ENCODE assay signal across 1 cellular context in genomic region chr1:205258313-205259176, GRCh38.
A peak's percentile ranks its signal among the peaks of the same experiment; 100 is the strongest.
TF ChIP-seq lines count a peak whose summit lies in the region.

No MANE protein-coding gene starts in this region.

TF ChIP-seq in HepG2, 621 proteins besides CTCF, POLR2A, EP300 and RAD21:
- no peak for TF ChIP-seq RORA (CRISPR knock-in tag; IDR thresholded peaks at IDR 0.05)
- TF ChIP-seq ZNF766 (CRISPR knock-in tag; IDR thresholded peaks at IDR 0.05; ENCODE audit: borderline replicate concordance) = no peak
- no peak for TF ChIP-seq ZNF652 (CRISPR knock-in tag; IDR thresholded peaks at IDR 0.05; ENCODE audit: borderline replicate concordance, low read depth)
- TF ChIP-seq ZBTB20 (CRISPR knock-in tag; IDR thresholded peaks at IDR 0.05; ENCODE audit: borderline replicate concordance, low read depth) = no peak
- TF ChIP-seq CREM (IDR thresholded peaks at IDR 0.05) = no peak
- no peak for TF ChIP-seq CREM (CRISPR knock-in tag; IDR thresholded peaks at IDR 0.05)
- peak; percentile 69; the same call in 1 of the 2 replicates for TF ChIP-seq NFE2L2 (IDR thresholded peaks at IDR 0.05; ENCODE audit: low read length)
- peak; percentile 78; the same call in 1 of the 2 replicates for TF ChIP-seq NFE2 (CRISPR knock-in tag; IDR thresholded peaks at IDR 0.05)
- TF ChIP-seq ZBTB3 (CRISPR knock-in tag; IDR thresholded peaks at IDR 0.05; ENCODE audit: borderline replicate concordance, low read depth) = no peak
- no peak for TF ChIP-seq TCF7L2 (IDR thresholded peaks at IDR 0.05; ENCODE audit: low read depth, low read length)
- no peak for TF ChIP-seq TFDP2 (CRISPR knock-in tag; IDR thresholded peaks at IDR 0.05)
- TF ChIP-seq MAFG (CRISPR knock-in tag; IDR thresholded peaks at IDR 0.05) = peak; percentile 30; the same call in 1 of the 2 replicates
- TF ChIP-seq ETV5 (CRISPR knock-in tag; IDR thresholded peaks at IDR 0.05; ENCODE audit: borderline replicate concordance) = no peak
- no peak for TF ChIP-seq ZNF782 (CRISPR knock-in tag; IDR thresholded peaks at IDR 0.05; ENCODE audit: borderline replicate concordance)
- TF ChIP-seq RAD51 (IDR thresholded peaks at IDR 0.05; ENCODE audit: borderline replicate concordance) = no peak; the same call in 1 of the 2 replicates
- peak; percentile 45; the same call in 1 of the 2 replicates for TF ChIP-seq MAFF (IDR thresholded peaks at IDR 0.05; ENCODE audit: low read depth, low read length)
- TF ChIP-seq PRDM4 (CRISPR knock-in tag; IDR thresholded peaks at IDR 0.05; ENCODE audit: borderline replicate concordance) = no peak
- TF ChIP-seq ZNF230 (CRISPR knock-in tag; IDR thresholded peaks at IDR 0.05) = no peak
- TF ChIP-seq IRX3 (CRISPR knock-in tag; IDR thresholded peaks at IDR 0.05; ENCODE audit: borderline replicate concordance, low read depth) = no peak
- peak; percentile 30; the same call in 1 of the 2 replicates for TF ChIP-seq SAP130 (CRISPR knock-in tag; IDR thresholded peaks at IDR 0.05; ENCODE audit: low read depth)
- TF ChIP-seq ZNF703 (CRISPR knock-in tag; IDR thresholded peaks at IDR 0.05; ENCODE audit: borderline replicate concordance) = no peak
- no peak for TF ChIP-seq ATF7-NPFF (CRISPR knock-in tag; IDR thresholded peaks at IDR 0.05; ENCODE audit: low read depth)
- TF ChIP-seq DMAP1 (CRISPR knock-in tag; IDR thresholded peaks at IDR 0.05) = no peak
- no peak for TF ChIP-seq ZNF572 (CRISPR knock-in tag; IDR thresholded peaks at IDR 0.05)
- TF ChIP-seq ZNF768 (CRISPR knock-in tag; IDR thresholded peaks at IDR 0.05) = no peak
- no peak for TF ChIP-seq ZEB1 (IDR thresholded peaks at IDR 0.05; ENCODE audit: insufficient replicate concordance, low read depth)
- no peak for TF ChIP-seq MED13 (CRISPR knock-in tag; IDR thresholded peaks at IDR 0.05)
- no peak for TF ChIP-seq ZNF34 (CRISPR knock-in tag; IDR thresholded peaks at IDR 0.05; ENCODE audit: borderline replicate concordance)
- no peak for TF ChIP-seq POLR2AphosphoS5 (IDR thresholded peaks at IDR 0.05; ENCODE audit: low read depth, low read length)
- TF ChIP-seq ZFX (CRISPR knock-in tag; IDR thresholded peaks at IDR 0.05; ENCODE audit: low read depth) = 0 out of 2 replicates have a peak, but pooled peaks have one; percentile 30
- TF ChIP-seq DDIT3 (CRISPR knock-in tag; IDR thresholded peaks at IDR 0.05) = no peak
- TF ChIP-seq GTF3A (CRISPR knock-in tag; conservative IDR thresholded peaks at IDR 0.05) = no peak
- TF ChIP-seq ZBTB38 (CRISPR knock-in tag; IDR thresholded peaks at IDR 0.05) = no peak
- no peak for TF ChIP-seq AGO1 (IDR thresholded peaks at IDR 0.05; ENCODE audit: low read depth, low read length, poor library complexity, severe bottlenecking)
- no peak for TF ChIP-seq ZNF570 (CRISPR knock-in tag; IDR thresholded peaks at IDR 0.05; ENCODE audit: borderline replicate concordance)
- TF ChIP-seq FOSL2 (CRISPR knock-in tag; IDR thresholded peaks at IDR 0.05) = peak; percentile 67
- TF ChIP-seq MAFK (conservative IDR thresholded peaks at IDR 0.05 in 1 of 2, IDR thresholded peaks at IDR 0.05 in 1 of 2; ENCODE audit: low read length in 2 of 2) = peak; percentile 36 to 44; a peak in 3 of 4 replicates
- TF ChIP-seq CEBPB (IDR thresholded peaks at IDR 0.05; ENCODE audit: borderline replicate concordance, low read depth, low read length) = no peak
- no peak for TF ChIP-seq RARA (CRISPR knock-in tag; IDR thresholded peaks at IDR 0.05)
